2 cellular contexts compared by ENCODE assay signal in genomic region chr5:148455055-148455675, GRCh38.
TF ChIP-seq lines count a peak whose summit lies in the region.

No MANE protein-coding gene starts in this region.

TF ChIP-seq in liver, 16 proteins besides CTCF, POLR2A, EP300 and RAD21 (continued from another document):
- no peak for TF ChIP-seq ATF3 (IDR thresholded peaks at IDR 0.05)
- peak; percentile 49 for TF ChIP-seq MAX (IDR thresholded peaks at IDR 0.05)
- peak; percentile 73 for TF ChIP-seq SP1 (IDR thresholded peaks at IDR 0.05)
- TF ChIP-seq HNF4A (conservative IDR thresholded peaks at IDR 0.05), result peak; percentile 88 to 91
- peak; percentile 23 for TF ChIP-seq HNF4G (IDR thresholded peaks at IDR 0.05)
- peak in 1 of 2 donors; percentile 36 for TF ChIP-seq JUND (IDR thresholded peaks at IDR 0.05)
- peak; percentile 59 for TF ChIP-seq YY1 (IDR thresholded peaks at IDR 0.05)
TF ChIP-seq in liver: peak in this region for 7.

TF ChIP-seq in HepG2, 621 proteins besides CTCF, POLR2A, EP300 and RAD21 (continued from another document):
- TF ChIP-seq NFAT5 (CRISPR knock-in tag; IDR thresholded peaks at IDR 0.05) (no peak), ELF4 (CRISPR knock-in tag; IDR thresholded peaks at IDR 0.05; ENCODE audit: borderline replicate concordance) (no peak), ZNF430 (CRISPR knock-in tag; IDR thresholded peaks at IDR 0.05) (no peak)
TF ChIP-seq in HepG2: peak in this region for 0.
